Comparison of ENCODE assay signal across 25 cellular contexts in genomic region chr16:79403534-79403933, GRCh38.
"Had no signal": no experiment of that assay in that cellular context is flagged by ENCODE, and none has a peak within 500 bp of the region (broad histone marks: within the 10 kb centered on the region; RNA-seq: fewer than 3 reads in every experiment).

No MANE protein-coding gene starts in this region.

- H3K27ac Mint-ChIP-seq: effector memory CD8-positive, alpha-beta T cell; endodermal cell had no signal

- H3K27me3 ChIP-seq: esophagus squamous epithelium, gastrocnemius medialis, left lung had no signal

- H3K9me3 ChIP-seq: gastrocnemius medialis, lower lobe of right lung had no signal

- H3K4me3 Mint-ChIP-seq: effector memory CD8-positive, alpha-beta T cell; endodermal cell had no signal

- H3K36me3 ChIP-seq: esophagus squamous epithelium, gastrocnemius medialis, heart right ventricle, left lung, lower lobe of right lung had no signal

- H3K9me3 Mint-ChIP-seq: effector memory CD8-positive, alpha-beta T cell had no signal

- H3K4me3 ChIP-seq: coronary artery, esophagus squamous epithelium, gastrocnemius medialis, heart right ventricle, left lung, lower lobe of right lung had no signal

- DNase-seq: effector CD8-positive, alpha-beta T cell; effector memory CD8-positive, alpha-beta T cell; endodermal cell; erythroblast; esophagus squamous epithelium; foreskin fibroblast; foreskin melanocyte; gastrocnemius medialis; glutamatergic neuron; head of caudate nucleus; heart right ventricle; hippocampal formation; left cardiac atrium; left lung; left ventricle myocardium superior; lower lobe of right lung; mesenchymal stem cell; midbrain had no signal

- H3K27ac ChIP-seq: coronary artery, epithelial cell of prostate, esophagus squamous epithelium, gastrocnemius medialis, heart right ventricle, left lung, lower lobe of right lung had no signal

- H3K4me1 ChIP-seq: gastrocnemius medialis, heart right ventricle, left lung, lower lobe of right lung had no signal

- FAIRE-seq: colon, endometrium, islet of Langerhans, keratinocyte had no signal

- ATAC-seq: effector memory CD8-positive, alpha-beta T cell; esophagus mucosa; gastrocnemius medialis; heart right ventricle; left cardiac atrium; left lung; left ventricle myocardium superior; lower lobe of right lung had no signal
